Comparison of ENCODE assay signal across 14 cellular contexts in the genomic region with DNA sequence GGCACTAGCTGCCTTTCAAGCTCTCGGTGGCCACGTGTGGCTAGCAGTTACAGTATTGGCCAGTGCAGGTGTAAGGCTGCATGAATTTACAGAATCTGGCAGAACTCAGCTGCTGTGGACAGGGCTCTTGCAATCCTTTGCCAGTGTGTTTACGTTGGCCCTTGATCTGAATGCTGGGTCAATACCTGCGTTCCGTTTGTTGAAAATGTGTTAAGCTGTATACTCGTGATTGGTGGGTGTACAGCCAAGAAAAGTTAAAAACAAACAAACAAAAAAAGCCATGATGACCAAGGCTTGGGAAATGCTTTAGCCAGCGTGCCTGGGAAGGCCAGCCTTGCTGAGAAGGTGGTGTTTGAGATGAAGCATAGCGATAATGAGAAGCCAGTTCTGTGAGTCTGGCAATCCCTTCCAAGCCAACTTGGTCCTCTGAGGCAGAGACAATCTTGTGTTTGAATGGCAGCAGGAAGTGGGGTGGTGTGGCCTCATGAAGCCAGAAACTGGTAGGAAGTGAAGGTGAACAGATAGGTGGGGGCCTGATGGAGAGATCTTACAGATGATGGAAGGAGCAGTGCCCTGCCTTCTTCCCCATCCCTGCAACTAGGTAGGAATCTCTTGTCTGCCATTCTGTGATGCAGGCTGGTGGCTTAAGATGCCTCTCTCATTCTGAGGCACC. TPM values are rescaled to one million over a fixed set of nuclear protein-coding genes. Genes with fewer than 3 reads are reported as not detected.
DNase-seq lines count a peak whose midpoint lies in the region; ATAC-seq, FAIRE-seq and TF ChIP-seq lines count a peak whose summit lies in the region.
"Had no signal": no experiment of that assay in that cellular context is flagged by ENCODE, and none has a peak within 500 bp of the region (broad histone marks: within the 10 kb centered on the region; RNA-seq: fewer than 3 reads in every experiment).

No MANE protein-coding gene starts in this region.

- peaks cover 22% of the 10 kb centered on the region for H3K4me1 Mint-ChIP-seq in activated T-cell treated with anti-CD3 and anti-CD28 coated beads, Interleukin-2, amount 50 U/mL, for 24 hours (ENCODE audit: low read depth)
- peaks cover 8% of the 10 kb centered on the region for H3K4me1 Mint-ChIP-seq in WTC11

- POLR2A ChIA-PET in WTC11 (lab: Charles Lee) (interaction anchor here (0.7 to 1.3 kb wide), 2 partner anchors 17 to 36 kb away, joined by 3 to 4 read pairs; partner anchors contain the start of genes FASTKD3 and MTRR), HepG2 (lab: Yijun Ruan, JAX) (interaction anchor here (3.6 kb wide), 1 partner anchor 17 kb away, joined by 18 read pairs; the partner anchor contains the start of genes FASTKD3 and MTRR)

- 0 out of 2 replicates have a peak overlapping the region, but pooled peaks have one; percentile 28 for H3K9ac ChIP-seq in HepG2 (ENCODE audit: insufficient read depth, low read depth, low read length)
- no peak overlapping the region for H3K9ac ChIP-seq in smooth muscle cell (ENCODE audit: low read depth)

- 8% methylated on average over 8 of the region's 8 CpGs for WGBS in HepG2 (ENCODE audit: low lambda C conversion rate)
- 86% methylated on average over 8 of the region's 8 CpGs for WGBS in smooth muscle cell (ENCODE audit: low lambda C conversion rate)

- FAIRE-seq in HepG2 (lab: Jason Lieb, UNC), result no peak
- FAIRE-seq: urothelium cell line had no signal

- peaks cover 43% of the 10 kb centered on the region for H3K27me3 Mint-ChIP-seq in activated T-cell treated with anti-CD3 and anti-CD28 coated beads, Interleukin-2, amount 50 U/mL, for 24 hours
- peaks cover 57% of the 10 kb centered on the region for H3K27me3 Mint-ChIP-seq in WTC11 (ENCODE audit: low read depth)

- no peak for TF ChIP-seq CTCF in WTC11 (IDR thresholded peaks at IDR 0.05)
- no peak for TF ChIP-seq CTCF in HepG2 (CRISPR knock-in tag; IDR thresholded peaks at IDR 0.05)
- no peak for TF ChIP-seq CTCF in smooth muscle cell (IDR thresholded peaks at IDR 0.05; ENCODE audit: borderline replicate concordance, insufficient read depth, poor library complexity, severe bottlenecking)

- H3K36me3 Mint-ChIP-seq in activated T-cell treated with anti-CD3 and anti-CD28 coated beads, Interleukin-2, amount 50 U/mL, for 24 hours (ENCODE audit: low read depth), result no peaks in the 10 kb centered on the region
- no peaks in the 10 kb centered on the region for H3K36me3 Mint-ChIP-seq in WTC11

- TF ChIP-seq POLR2A in HepG2 (IDR thresholded peaks at IDR 0.05; ENCODE audit: insufficient read depth in 1 of 2, low read depth in 2 of 2, low read length in 2 of 2), result no peak

- TF ChIP-seq RAD21 in HepG2 (CRISPR knock-in tag; IDR thresholded peaks at IDR 0.05), result no peak

- H3K4me2 ChIP-seq in HepG2 (ENCODE audit: low read depth, low read length) (peak overlapping the region; percentile 81), smooth muscle cell (peak overlapping the region; percentile 95)

- H3K9me3 Mint-ChIP-seq in activated T-cell treated with anti-CD3 and anti-CD28 coated beads, Interleukin-2, amount 50 U/mL, for 24 hours, result peaks cover 4% of the 10 kb centered on the region
- peaks cover 13% of the 10 kb centered on the region for H3K9me3 Mint-ChIP-seq in WTC11

- ATAC-seq in WTC11, result no peak
- peak; percentile 53 for ATAC-seq in HepG2

- no peaks in the 10 kb centered on the region for H4K20me1 ChIP-seq in HepG2 (ENCODE audit: insufficient read depth, low read length)
- H4K20me1 ChIP-seq in smooth muscle cell (ENCODE audit: low read depth), result no peaks in the 10 kb centered on the region

- H3K4me3 Mint-ChIP-seq in activated T-cell treated with anti-CD3 and anti-CD28 coated beads, Interleukin-2, amount 50 U/mL, for 24 hours, result peak overlapping the region; percentile 72
- H3K4me3 Mint-ChIP-seq in WTC11, result peak overlapping the region; percentile 80

- CTCF ChIA-PET in WTC11 (lab: Charles Lee) (interaction anchor here (1.0 to 2.6 kb wide), 7 partner anchors 9 to 1032 kb away, joined by 3 to 28 read pairs (median 12); partner anchors contain the start of genes FASTKD3 and MTRR), HepG2 (lab: Yijun Ruan, JAX; ENCODE audit: low intra/inter-chr PET ratio, low total read pairs) (no interaction called here)

- H3K9me3 ChIP-seq in HepG2 (ENCODE audit: low read length) (no peaks in the 10 kb centered on the region), smooth muscle cell (replicated peaks; ENCODE audit: low read depth) (no peaks in the 10 kb centered on the region)

- no TSS peak for BruUV-seq in HepG2 (replicated peaks; lab: Mats Ljungman, UMichigan)

- in situ Hi-C loops in HepG2 (cut with HindIII; ENCODE audit: extremely low pct_ligation_motif_present, low pct_unique_long_range_greater_than_20kb), result no loop called here
- in situ Hi-C loops in G401 (cut with HindIII; ENCODE audit: low sequenced_read_pairs), result no loop called here

- no peak for DNase-seq in activated T-cell treated with anti-CD3 and anti-CD28 coated beads, Interleukin-2, amount 50 U/mL, for 24 hours
- DNase-seq in activated T-cell treated with anti-CD3 and anti-CD28 coated beads, Interleukin-2, amount 50 U/mL, for 1 hour, result no peak
- DNase-seq in WTC11 (ENCODE audit: low spot score) (no peak), HepG2 (ENCODE audit: low spot score) (peak; percentile 24), smooth muscle cell (lab: John Stamatoyannopoulos, UW; ENCODE audit: unreplicated experiment) (no peak), NCI-H82 (lab: John Stamatoyannopoulos, UW) (no peak), NCI-H1048 (lab: John Stamatoyannopoulos, UW) (no peak), G401 (ENCODE audit: low spot score) (no peak)
- DNase-seq: activated CD8-positive, alpha-beta memory T cell treated with anti-CD3 and anti-CD28 coated beads, Interleukin-2, amount 50 U/mL, for 4 hours had no signal

- H3K27ac ChIP-seq in HepG2 (ENCODE audit: extremely low read length, insufficient read depth, low read length) (no peak overlapping the region), smooth muscle cell (ENCODE audit: low read depth) (no peak overlapping the region)
- H3K27ac ChIP-seq: PC-9 had no signal

- H3K79me2 ChIP-seq in HepG2 (ENCODE audit: insufficient read depth, low read length) (no peaks in the 10 kb centered on the region), smooth muscle cell (ENCODE audit: low read depth) (no peaks in the 10 kb centered on the region)

- H2AFZ ChIP-seq in HepG2 (ENCODE audit: low read length), result peak overlapping the region; percentile 12
- no peak overlapping the region for H2AFZ ChIP-seq in smooth muscle cell (ENCODE audit: low read depth)
- H2AFZ ChIP-seq: PC-9 had no signal

- H3K4me1 ChIP-seq in HepG2 (ENCODE audit: insufficient read depth, low read length), result peaks cover 25% of the 10 kb centered on the region
- no peaks in the 10 kb centered on the region for H3K4me1 ChIP-seq in smooth muscle cell (ENCODE audit: low read depth)

- H3K27ac Mint-ChIP-seq in activated T-cell treated with anti-CD3 and anti-CD28 coated beads, Interleukin-2, amount 50 U/mL, for 24 hours, result no peak overlapping the region
- H3K27ac Mint-ChIP-seq in WTC11, result no peak overlapping the region

- H3F3A ChIP-seq in smooth muscle cell (ENCODE audit: low read depth), result no peaks in the 10 kb centered on the region

- H3K4me3 ChIP-seq in HepG2 (replicated peaks in 1 of 3; ENCODE audit: insufficient read depth in 1 of 3, low read depth in 2 of 3, low read length in 3 of 3) (peak overlapping the region in 2 of 3 experiments; percentile 44 to 70; a peak in 4 of 6 replicates), smooth muscle cell (no peak overlapping the region)
- H3K4me3 ChIP-seq: PC-9 had no signal

- H3K36me3 ChIP-seq in HepG2 (replicated peaks in 1 of 2; ENCODE audit: control insufficient read depth in 1 of 2, insufficient read depth in 2 of 2, low read length in 2 of 2) (no peaks in the 10 kb centered on the region), smooth muscle cell (ENCODE audit: low read depth) (no peaks in the 10 kb centered on the region)

- H3K27me3 ChIP-seq in HepG2 (ENCODE audit: control insufficient read depth in 1 of 2, insufficient read depth in 2 of 2, low read length in 2 of 2) (peaks cover 3 to 10% of the 10 kb centered on the region in 2 experiments; a peak in 2 of 5 replicates), smooth muscle cell (ENCODE audit: low read depth) (no peaks in the 10 kb centered on the region)

- intact Hi-C loops in HepG2 (cut with micrococcal nuclease; ENCODE audit: unreplicated experiment), result no loop called here

- TF ChIP-seq EP300 in HepG2 (IDR thresholded peaks at IDR 0.05; ENCODE audit: low read depth in 2 of 2, low read length in 2 of 2) (no peak), HepG2 (CRISPR knock-in tag; IDR thresholded peaks at IDR 0.05; ENCODE audit: borderline replicate concordance) (no peak)

RNA-seq across cellular contexts. Expression of gene CFAP90, which starts 0.8 kb away (rescaled TPM):
- total RNA-seq in WTC11 (2021), result 0.21 to 0.64 TPM (median 0.33 TPM) in 3 replicates
- 0.11 and 0.20 TPM in 2 replicates for total RNA-seq in HepG2 (2016; rRNA removed; fragmentation: Illumina TruSeq; extraction: Trizol)
- not detected in 2 replicates for total RNA-seq in HepG2 (2016; cell fraction: cytosol; rRNA removed; fragmentation: Illumina TruSeq; extraction: Trizol; ENCODE audit: low read depth)
- not detected in 2 replicates for total RNA-seq in HepG2 (2016; cell fraction: insoluble cytoplasmic fraction; rRNA removed; fragmentation: Illumina TruSeq; extraction: Trizol)
- total RNA-seq in HepG2 (2016; cell fraction: membrane; rRNA removed; fragmentation: Illumina TruSeq; extraction: Trizol), result not detected in 2 replicates
- total RNA-seq in HepG2 (2016; cell fraction: nucleus; rRNA removed; fragmentation: Illumina TruSeq; extraction: Trizol), result not detected in 2 replicates
- polyA plus RNA-seq in HepG2 (2011; rRNA removed), result not detected in 2 replicates
- polyA plus RNA-seq in HepG2 (2011; cell fraction: cytosol; rRNA removed), result not detected in 2 replicates
- not detected in 2 replicates for polyA plus RNA-seq in HepG2 (2011; cell fraction: nucleus; rRNA removed)
- polyA plus RNA-seq in HepG2 (2012), result 0.09 TPM in 1 of 2 replicates, not detected in the other
- polyA plus RNA-seq in HepG2 (2016; cell fraction: cytosol; fragmentation: Illumina TruSeq; extraction: Trizol; ENCODE audit: low read depth), result 0.10 TPM in 1 of 2 replicates, not detected in the other
- not detected in 2 replicates for polyA plus RNA-seq in HepG2 (2016; cell fraction: insoluble cytoplasmic fraction; fragmentation: Illumina TruSeq; extraction: Trizol; ENCODE audit: low read depth)
- polyA plus RNA-seq in HepG2 (2016; cell fraction: membrane; fragmentation: Illumina TruSeq; extraction: Trizol; ENCODE audit: low read depth), result 0.25 TPM in 1 of 2 replicates, not detected in the other
- not detected in 2 replicates for polyA plus RNA-seq in HepG2 (2016; cell fraction: nucleus; fragmentation: Illumina TruSeq; extraction: Trizol; ENCODE audit: insufficient read depth, low read depth)
- polyA minus RNA-seq in HepG2 (2011; rRNA and poly(A)+ RNA removed; ENCODE audit: low replicate concordance), result not detected in 2 replicates
- polyA minus RNA-seq in HepG2 (2011; cell fraction: cytosol; rRNA and poly(A)+ RNA removed), result not detected in 2 replicates
- polyA minus RNA-seq in HepG2 (2011; cell fraction: nucleus; rRNA and poly(A)+ RNA removed), result not detected in 2 replicates
- 0.22 TPM in 1 of 2 replicates, not detected in the other for total RNA-seq in smooth muscle cell
- polyA plus RNA-seq in smooth muscle cell, result 0.82 and 1.1 TPM in 2 replicates
- 0.25 TPM in 1 of 2 replicates, not detected in the other for total RNA-seq in G401 (2014; rRNA removed; shearing (Covaris generic))
- total RNA-seq: bronchial epithelial cell, epithelial cell of proximal tubule, mononuclear cell, PC-9 had no signal

RNA-seq across cellular contexts. Expression of gene FASTKD3, which starts 17.1 kb away (rescaled TPM):
- 7.8 to 9.6 TPM (median 8.7 TPM) in 3 replicates for total RNA-seq in WTC11 (2021)
- total RNA-seq in HepG2 (2016; rRNA removed; fragmentation: Illumina TruSeq; extraction: Trizol), result 17.8 and 24.8 TPM in 2 replicates
- 7.2 and 7.8 TPM in 2 replicates for total RNA-seq in HepG2 (2016; cell fraction: cytosol; rRNA removed; fragmentation: Illumina TruSeq; extraction: Trizol; ENCODE audit: low read depth)
- 16.7 and 28.2 TPM in 2 replicates for total RNA-seq in HepG2 (2016; cell fraction: insoluble cytoplasmic fraction; rRNA removed; fragmentation: Illumina TruSeq; extraction: Trizol)
- total RNA-seq in HepG2 (2016; cell fraction: membrane; rRNA removed; fragmentation: Illumina TruSeq; extraction: Trizol), result 8.9 and 14.9 TPM in 2 replicates
- 16.4 and 17.2 TPM in 2 replicates for total RNA-seq in HepG2 (2016; cell fraction: nucleus; rRNA removed; fragmentation: Illumina TruSeq; extraction: Trizol)
- polyA plus RNA-seq in HepG2 (2011; rRNA removed), result 6.3 and 6.9 TPM in 2 replicates
- polyA plus RNA-seq in HepG2 (2011; cell fraction: cytosol; rRNA removed), result 2.8 and 4.2 TPM in 2 replicates
- polyA plus RNA-seq in HepG2 (2011; cell fraction: nucleus; rRNA removed), result 4.9 and 9.0 TPM in 2 replicates
- polyA plus RNA-seq in HepG2 (2012), result 6.8 and 8.0 TPM in 2 replicates
- polyA plus RNA-seq in HepG2 (2016; cell fraction: cytosol; fragmentation: Illumina TruSeq; extraction: Trizol; ENCODE audit: low read depth), result 2.4 and 3.0 TPM in 2 replicates
- 21.6 and 23.1 TPM in 2 replicates for polyA plus RNA-seq in HepG2 (2016; cell fraction: insoluble cytoplasmic fraction; fragmentation: Illumina TruSeq; extraction: Trizol; ENCODE audit: low read depth)
- 4.2 and 4.6 TPM in 2 replicates for polyA plus RNA-seq in HepG2 (2016; cell fraction: membrane; fragmentation: Illumina TruSeq; extraction: Trizol; ENCODE audit: low read depth)
- 23.7 and 30.6 TPM in 2 replicates for polyA plus RNA-seq in HepG2 (2016; cell fraction: nucleus; fragmentation: Illumina TruSeq; extraction: Trizol; ENCODE audit: insufficient read depth, low read depth)
- 1.4 and 11.6 TPM in 2 replicates for polyA minus RNA-seq in HepG2 (2011; rRNA and poly(A)+ RNA removed; ENCODE audit: low replicate concordance)
- polyA minus RNA-seq in HepG2 (2011; cell fraction: cytosol; rRNA and poly(A)+ RNA removed), result 3.3 and 3.9 TPM in 2 replicates
- 12.0 and 15.3 TPM in 2 replicates for polyA minus RNA-seq in HepG2 (2011; cell fraction: nucleus; rRNA and poly(A)+ RNA removed)
- 16.5 and 18.0 TPM in 2 replicates for total RNA-seq in smooth muscle cell
- 4.6 and 12.6 TPM in 2 replicates for polyA plus RNA-seq in smooth muscle cell
- 14.1 and 25.5 TPM in 2 replicates for total RNA-seq in G401 (2014; rRNA removed; shearing (Covaris generic))

RNA-seq across cellular contexts. Expression of gene MTRR, which starts 17.2 kb away (rescaled TPM):
- 39.1 to 46.9 TPM (median 42.3 TPM) in 3 replicates for total RNA-seq in WTC11 (2021)
- total RNA-seq in HepG2 (2016; rRNA removed; fragmentation: Illumina TruSeq; extraction: Trizol), result 39.2 and 43.1 TPM in 2 replicates
- total RNA-seq in HepG2 (2016; cell fraction: cytosol; rRNA removed; fragmentation: Illumina TruSeq; extraction: Trizol; ENCODE audit: low read depth), result 9.6 and 9.7 TPM in 2 replicates
- total RNA-seq in HepG2 (2016; cell fraction: insoluble cytoplasmic fraction; rRNA removed; fragmentation: Illumina TruSeq; extraction: Trizol), result 44.7 and 46.0 TPM in 2 replicates
- 19.2 TPM in 2 replicates for total RNA-seq in HepG2 (2016; cell fraction: membrane; rRNA removed; fragmentation: Illumina TruSeq; extraction: Trizol)
- total RNA-seq in HepG2 (2016; cell fraction: nucleus; rRNA removed; fragmentation: Illumina TruSeq; extraction: Trizol), result 73.8 and 83.7 TPM in 2 replicates
- polyA plus RNA-seq in HepG2 (2011; rRNA removed), result 53.9 and 59.2 TPM in 2 replicates
- 24.6 and 29.6 TPM in 2 replicates for polyA plus RNA-seq in HepG2 (2011; cell fraction: cytosol; rRNA removed)
- polyA plus RNA-seq in HepG2 (2011; cell fraction: nucleus; rRNA removed), result 76.6 and 78.8 TPM in 2 replicates
- 27.0 and 30.9 TPM in 2 replicates for polyA plus RNA-seq in HepG2 (2012)
- 5.1 and 6.8 TPM in 2 replicates for polyA plus RNA-seq in HepG2 (2016; cell fraction: cytosol; fragmentation: Illumina TruSeq; extraction: Trizol; ENCODE audit: low read depth)
- 49.7 and 51.4 TPM in 2 replicates for polyA plus RNA-seq in HepG2 (2016; cell fraction: insoluble cytoplasmic fraction; fragmentation: Illumina TruSeq; extraction: Trizol; ENCODE audit: low read depth)
- polyA plus RNA-seq in HepG2 (2016; cell fraction: membrane; fragmentation: Illumina TruSeq; extraction: Trizol; ENCODE audit: low read depth), result 15.2 and 18.8 TPM in 2 replicates
- 66.9 and 74.7 TPM in 2 replicates for polyA plus RNA-seq in HepG2 (2016; cell fraction: nucleus; fragmentation: Illumina TruSeq; extraction: Trizol; ENCODE audit: insufficient read depth, low read depth)
- polyA minus RNA-seq in HepG2 (2011; rRNA and poly(A)+ RNA removed; ENCODE audit: low replicate concordance), result 87.7 and 260 TPM in 2 replicates
- polyA minus RNA-seq in HepG2 (2011; cell fraction: cytosol; rRNA and poly(A)+ RNA removed), result 25.6 and 30.9 TPM in 2 replicates
- polyA minus RNA-seq in HepG2 (2011; cell fraction: nucleus; rRNA and poly(A)+ RNA removed), result 211 and 212 TPM in 2 replicates
- total RNA-seq in smooth muscle cell, result 23.7 and 24.5 TPM in 2 replicates
- polyA plus RNA-seq in smooth muscle cell, result 16.2 and 18.3 TPM in 2 replicates
- 22.9 and 32.2 TPM in 2 replicates for total RNA-seq in G401 (2014; rRNA removed; shearing (Covaris generic))
